25 cellular contexts compared by ENCODE assay signal in the genomic region with DNA sequence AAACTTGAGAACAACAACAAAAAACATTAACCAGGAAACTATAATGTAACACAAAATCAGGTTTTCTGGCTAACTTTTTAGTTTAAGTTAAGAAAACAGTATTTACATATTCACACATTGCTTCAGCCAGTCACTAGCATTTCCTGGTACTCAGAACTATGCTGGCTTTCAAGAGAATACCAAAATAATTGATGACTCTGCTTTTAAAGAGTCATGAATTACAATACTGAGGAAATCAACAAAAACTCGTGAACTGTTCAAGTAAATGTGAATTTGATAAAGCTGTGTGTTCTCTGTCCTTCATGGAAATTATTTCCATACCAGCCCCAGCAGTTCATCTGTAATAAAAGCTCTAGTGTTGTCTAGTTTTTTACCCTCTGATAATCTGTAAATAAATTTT. TPM values are rescaled to one million over a fixed set of nuclear protein-coding genes. Genes with fewer than 3 reads are reported as not detected.
"Had no signal": no experiment of that assay in that cellular context is flagged by ENCODE, and none has a peak within 500 bp of the region (broad histone marks: within the 10 kb centered on the region; RNA-seq: fewer than 3 reads in every experiment).

No MANE protein-coding gene starts in this region.

- H3K4me1 ChIP-seq: esophagus squamous epithelium, gastrocnemius medialis, suprapubic skin had no signal

- H3K4me1 Mint-ChIP-seq: activated B cell treated with CpG ODN at 0.5 μM for 24 hours; activated naive CD8-positive, alpha-beta T cell treated with anti-CD3 and anti-CD28 coated beads, Interleukin-2, amount 10 ng/mL, durations not matched to agents 7 days and 5 days; natural killer cell; stimulated activated effector memory CD8-positive, alpha-beta T cell treated with anti-CD3 and anti-CD28 coated beads, Interleukin-12 subunit alpha, Interleukin-12 subunit beta, amount 100 ng/mL, for 72 hours; stimulated activated naive CD8-positive, alpha-beta T cell treated with anti-CD3 and anti-CD28 coated beads, Interleukin-15, amount 100 ng/mL, for 72 hours had no signal

- H3K4me3 Mint-ChIP-seq: activated B cell treated with CpG ODN at 0.5 μM for 24 hours; activated CD4-positive, alpha-beta memory T cell treated with anti-CD3 and anti-CD28 coated beads for 36 hours; activated naive CD4-positive, alpha-beta T cell treated with anti-CD3 and anti-CD28 coated beads for 36 hours; activated naive CD8-positive, alpha-beta T cell treated with anti-CD3 and anti-CD28 coated beads, Interleukin-2, amount 10 ng/mL, durations not matched to agents 7 days and 5 days; activated T-cell treated with anti-CD3 and anti-CD28 coated beads, Interleukin-2, amount 50 U/mL, for 72 hours; natural killer cell; stimulated activated effector memory CD8-positive, alpha-beta T cell treated with anti-CD3 and anti-CD28 coated beads, Interleukin-12 subunit alpha, Interleukin-12 subunit beta, amount 100 ng/mL, for 72 hours; stimulated activated naive CD8-positive, alpha-beta T cell treated with anti-CD3 and anti-CD28 coated beads, Interleukin-15, amount 100 ng/mL, for 72 hours; T-helper 1 cell treated with Interleukin-12 subunit alpha and Interleukin-12 subunit beta and Interleukin-4 antibody, amounts not matched to agents 30 μg/mL and 1 μg/mL, for 36 hours had no signal

- H3K27ac ChIP-seq: coronary artery, esophagus squamous epithelium, gastrocnemius medialis, neutrophil, ovary, suprapubic skin, tibial nerve had no signal

- H3K36me3 Mint-ChIP-seq: activated CD4-positive, alpha-beta memory T cell treated with anti-CD3 and anti-CD28 coated beads for 36 hours; activated naive CD8-positive, alpha-beta T cell treated with anti-CD3 and anti-CD28 coated beads, Interleukin-2, amount 10 ng/mL, durations not matched to agents 7 days and 5 days; natural killer cell; stimulated activated effector memory CD8-positive, alpha-beta T cell treated with anti-CD3 and anti-CD28 coated beads, Interleukin-12 subunit alpha, Interleukin-12 subunit beta, amount 100 ng/mL, for 72 hours had no signal

- H3K27ac Mint-ChIP-seq: activated B cell treated with CpG ODN at 0.5 μM for 24 hours; activated CD4-positive, alpha-beta memory T cell treated with anti-CD3 and anti-CD28 coated beads for 36 hours; activated naive CD4-positive, alpha-beta T cell treated with anti-CD3 and anti-CD28 coated beads for 36 hours; activated naive CD8-positive, alpha-beta T cell treated with anti-CD3 and anti-CD28 coated beads, Interleukin-2, amount 10 ng/mL, durations not matched to agents 7 days and 5 days; activated T-cell treated with anti-CD3 and anti-CD28 coated beads, Interleukin-2, amount 50 U/mL, for 72 hours; natural killer cell; stimulated activated effector memory CD8-positive, alpha-beta T cell treated with anti-CD3 and anti-CD28 coated beads, Interleukin-12 subunit alpha, Interleukin-12 subunit beta, amount 100 ng/mL, for 72 hours; stimulated activated naive CD8-positive, alpha-beta T cell treated with anti-CD3 and anti-CD28 coated beads, Interleukin-15, amount 100 ng/mL, for 72 hours; T-helper 1 cell treated with Interleukin-12 subunit alpha and Interleukin-12 subunit beta and Interleukin-4 antibody, amounts not matched to agents 30 μg/mL and 1 μg/mL, for 36 hours had no signal

- H3K9me3 Mint-ChIP-seq: activated B cell treated with CpG ODN at 0.5 μM for 24 hours; activated CD4-positive, alpha-beta memory T cell treated with anti-CD3 and anti-CD28 coated beads for 36 hours; activated naive CD4-positive, alpha-beta T cell treated with anti-CD3 and anti-CD28 coated beads for 36 hours; activated naive CD8-positive, alpha-beta T cell treated with anti-CD3 and anti-CD28 coated beads, Interleukin-2, amount 10 ng/mL, durations not matched to agents 7 days and 5 days; activated T-cell treated with anti-CD3 and anti-CD28 coated beads, Interleukin-2, amount 50 U/mL, for 72 hours; natural killer cell; stimulated activated effector memory CD8-positive, alpha-beta T cell treated with anti-CD3 and anti-CD28 coated beads, Interleukin-12 subunit alpha, Interleukin-12 subunit beta, amount 100 ng/mL, for 72 hours; stimulated activated naive CD8-positive, alpha-beta T cell treated with anti-CD3 and anti-CD28 coated beads, Interleukin-15, amount 100 ng/mL, for 72 hours; T-helper 1 cell treated with Interleukin-12 subunit alpha and Interleukin-12 subunit beta and Interleukin-4 antibody, amounts not matched to agents 30 μg/mL and 1 μg/mL, for 36 hours had no signal

- H3K36me3 ChIP-seq: esophagus squamous epithelium, gastrocnemius medialis, neutrophil, ovary, suprapubic skin, tibial nerve had no signal

- H3K9me3 ChIP-seq: esophagus squamous epithelium, gastrocnemius medialis, neutrophil, ovary, suprapubic skin, tibial nerve had no signal

- DNase-seq: activated B cell treated with CpG ODN at 0.5 μM for 24 hours; activated CD4-positive, alpha-beta memory T cell treated with anti-CD3 and anti-CD28 coated beads for 36 hours; activated CD4-positive, alpha-beta T cell treated with anti-CD3 and anti-CD28 coated beads for 4 hours; activated effector memory CD4-positive, alpha-beta T cell treated with Interleukin-2 at 50 U/mL for 16 hours; activated naive CD4-positive, alpha-beta T cell treated with anti-CD3 and anti-CD28 coated beads for 36 hours; activated naive CD8-positive, alpha-beta T cell treated with anti-CD3 and anti-CD28 coated beads, Interleukin-2, amount 10 ng/mL, durations not matched to agents 7 days and 5 days; activated T-cell treated with anti-CD3 and anti-CD28 coated beads, Interleukin-2, amount 50 U/mL, for 72 hours; amygdala; cerebellar nuclear complex; esophagus squamous epithelium; gastrocnemius medialis; left cardiac atrium; midbrain; natural killer cell; ovary; right cardiac atrium; stimulated activated CD4-positive, alpha-beta T cell treated with anti-CD3 and anti-CD28 coated beads, Interleukin-2, amount 100 ng/mL, for 24 hours; stimulated activated naive CD8-positive, alpha-beta T cell treated with anti-CD3 and anti-CD28 coated beads, Interleukin-15, amount 100 ng/mL, for 72 hours; T1000 had no signal

- H3K4me3 ChIP-seq: coronary artery, esophagus squamous epithelium, gastrocnemius medialis, ovary, suprapubic skin, tibial nerve had no signal

- H3K27me3 ChIP-seq: esophagus squamous epithelium, gastrocnemius medialis, neutrophil, ovary, suprapubic skin, tibial nerve had no signal

RNA-seq across cellular contexts. Expression of a gene that starts 27.4 kb away (rescaled TPM):
- total RNA-seq: activated B cell treated with CpG ODN at 0.5 μM for 24 hours; activated CD4-positive, alpha-beta memory T cell treated with anti-CD3 and anti-CD28 coated beads for 36 hours; activated naive CD4-positive, alpha-beta T cell treated with anti-CD3 and anti-CD28 coated beads for 36 hours; activated naive CD8-positive, alpha-beta T cell treated with anti-CD3 and anti-CD28 coated beads, Interleukin-2, amount 10 ng/mL, durations not matched to agents 7 days and 5 days; natural killer cell; right cardiac atrium had no signal
